10 cellular contexts compared by ENCODE assay signal in genomic region chr22:49989826-49990225, GRCh38. TPM values are rescaled to one million over a fixed set of nuclear protein-coding genes. Genes with fewer than 3 reads are reported as not detected.
"Had no signal": no experiment of that assay in that cellular context is flagged by ENCODE, and none has a peak within 500 bp of the region (broad histone marks: within the 10 kb centered on the region; RNA-seq: fewer than 3 reads in every experiment).

No MANE protein-coding gene starts in this region.

RNA-seq across cellular contexts. Expression of gene IL17REL, which starts 22.7 kb away (rescaled TPM):
- total RNA-seq: dermis microvascular lymphatic vessel endothelial cell, esophagus mucosa, esophagus squamous epithelium, gastrocnemius medialis, glomerular endothelial cell, kidney epithelial cell, left cardiac atrium, left ventricle myocardium inferior, mammary epithelial cell, mononuclear cell had no signal
